8 cellular contexts compared by ENCODE assay signal in genomic region chr10:99983280-99983988, GRCh38. TPM values are rescaled to one million over a fixed set of nuclear protein-coding genes. Genes with fewer than 3 reads are reported as not detected.
DNase-seq lines count a peak whose midpoint lies in the region; ATAC-seq and TF ChIP-seq lines count a peak whose summit lies in the region.

No MANE protein-coding gene starts in this region.

- H4K20me1 ChIP-seq in OCI-LY1 (ENCODE audit: insufficient read depth, low read length) (no peaks in the 10 kb centered on the region), fibroblast of lung (ENCODE audit: control insufficient read depth, extremely low read depth, insufficient read depth, low read length) (no peaks in the 10 kb centered on the region)

- no peaks in the 10 kb centered on the region for H3F3A ChIP-seq in OCI-LY1 (ENCODE audit: insufficient read depth, low read length)

- H3K27me3 ChIP-seq in OCI-LY1 (ENCODE audit: insufficient read depth, low read length) (no peaks in the 10 kb centered on the region), fibroblast of lung (ENCODE audit: control insufficient read depth, insufficient read depth, low read length) (no peaks in the 10 kb centered on the region), ovary (no peaks in the 10 kb centered on the region)

- H3K27ac ChIP-seq in OCI-LY1 (ENCODE audit: low read depth, low read length, poor library complexity, severe bottlenecking) (peak overlapping the region; percentile 96), fibroblast of lung (ENCODE audit: insufficient read depth, low read length) (peak overlapping the region; percentile 85), ovary (peak overlapping the region; percentile 83 to 89)

- H3K9me2 ChIP-seq in OCI-LY1 (ENCODE audit: low read depth, low read length), result no peaks in the 10 kb centered on the region

- no peak for TF ChIP-seq POLR2A in ovary (IDR thresholded peaks at IDR 0.05)

- WGBS in ovary, 3 donors, result 22 to 28% (median 23%) methylated on average over 16 of the region's 16 CpGs

- peaks cover 82% of the 10 kb centered on the region for H3K4me1 ChIP-seq in OCI-LY1 (ENCODE audit: insufficient read depth, low read length, severe bottlenecking)
- H3K4me1 ChIP-seq in fibroblast of lung (ENCODE audit: control insufficient read depth, extremely low read depth, insufficient read depth, low read length), result peaks cover 31% of the 10 kb centered on the region
- peaks cover 25% of the 10 kb centered on the region for H3K4me1 ChIP-seq in ovary (ENCODE audit: insufficient read depth)

- peaks cover 39% of the 10 kb centered on the region for H3K4me1 Mint-ChIP-seq in CD14-positive monocyte

- peak overlapping the region; percentile 58 for H3K4me2 ChIP-seq in OCI-LY1 (ENCODE audit: low read length)
- H3K4me2 ChIP-seq in fibroblast of lung (ENCODE audit: extremely low read depth, insufficient read depth, low read length), result peak overlapping the region; percentile 53

- peak overlapping the region; percentile 64 to 91 (median 88) for H3K27ac Mint-ChIP-seq in CD14-positive monocyte

- intact Hi-C loops in CD14-positive monocyte (cut with micrococcal nuclease), result no loop called here
- intact Hi-C loops in ovary (cut with DNase I), result no loop called here

- H3K9ac ChIP-seq in OCI-LY1 (ENCODE audit: low read length), result peak overlapping the region; percentile 65
- H3K9ac ChIP-seq in fibroblast of lung (ENCODE audit: insufficient read depth, low read length), result no peak overlapping the region

- DNase-seq in CD14-positive monocyte (ENCODE audit: low spot score) (no peak), fibroblast of lung (ENCODE audit: low read depth in 2 of 2) (peak; percentile 57 to 91), ovary (peak; percentile 57 to 70 (median 62)), mesenteric fat pad (ENCODE audit: low spot score) (no peak), NCI-H1092 (lab: John Stamatoyannopoulos, UW) (no peak), NCI-H1930 (lab: John Stamatoyannopoulos, UW) (no peak)

- H3K4me3 Mint-ChIP-seq in CD14-positive monocyte, result peak overlapping the region; percentile 11 to 37

- H3K36me3 Mint-ChIP-seq in CD14-positive monocyte, result peaks cover 5 to 7% of the 10 kb centered on the region in 2 donors

- no peaks in the 10 kb centered on the region for H3K9me3 Mint-ChIP-seq in CD14-positive monocyte

- no peak for TF ChIP-seq CTCF in CD14-positive monocyte (IDR thresholded peaks at IDR 0.05)
- TF ChIP-seq CTCF in OCI-LY1 (IDR thresholded peaks at IDR 0.05; ENCODE audit: low read length), result no peak
- TF ChIP-seq CTCF in fibroblast of lung (conservative IDR thresholded peaks at IDR 0.05 in 1 of 2, IDR thresholded peaks at IDR 0.05 in 1 of 2; ENCODE audit: low read depth in 1 of 2, low read length in 2 of 2), result no peak
- no peak for TF ChIP-seq CTCF in ovary (IDR thresholded peaks at IDR 0.05)

- no peak overlapping the region for H2AFZ ChIP-seq in OCI-LY1 (ENCODE audit: low read length)
- no peak overlapping the region for H2AFZ ChIP-seq in fibroblast of lung (ENCODE audit: low read length)

- no peak for TF ChIP-seq EP300 in ovary (IDR thresholded peaks at IDR 0.05)

- no peaks in the 10 kb centered on the region for H3K36me3 ChIP-seq in OCI-LY1 (ENCODE audit: insufficient read depth, low read length)
- no peaks in the 10 kb centered on the region for H3K36me3 ChIP-seq in fibroblast of lung (ENCODE audit: control insufficient read depth, insufficient read depth, low read length)
- no peaks in the 10 kb centered on the region for H3K36me3 ChIP-seq in ovary

- H3K9me3 ChIP-seq in OCI-LY1 (ENCODE audit: low read length) (no peaks in the 10 kb centered on the region), fibroblast of lung (ENCODE audit: control insufficient read depth, insufficient read depth, low read depth, low read length) (no peaks in the 10 kb centered on the region), ovary (no peaks in the 10 kb centered on the region)

- H3K4me3 ChIP-seq in OCI-LY1 (ENCODE audit: low read depth, low read length, poor library complexity, severe bottlenecking), result peak overlapping the region; percentile 43
- peak overlapping the region in 3 of 4 experiments; percentile 2 to 39 (median 20) for H3K4me3 ChIP-seq in fibroblast of lung (replicated peaks in 1 of 4; ENCODE audit: control extremely low read depth in 1 of 4, insufficient read depth in 1 of 4, low read depth in 3 of 4, low read length in 4 of 4)
- H3K4me3 ChIP-seq in ovary, result peak overlapping the region; percentile 8

- H3K27me3 Mint-ChIP-seq in CD14-positive monocyte (ENCODE audit: low read depth in 3 of 3), result peaks cover 0 to 6% (median 4%) of the 10 kb centered on the region in 3 donors

- no peak for ATAC-seq in GM21390 (IDR thresholded peaks at IDR 0.05; ENCODE audit: unreplicated experiment)

- H3K79me2 ChIP-seq in OCI-LY1 (ENCODE audit: insufficient read depth, low read length) (peaks cover 31% of the 10 kb centered on the region), fibroblast of lung (ENCODE audit: control insufficient read depth, insufficient read depth, low read length) (peaks cover 94% of the 10 kb centered on the region)

RNA-seq across cellular contexts. Expression of gene DNMBP, which starts 26.3 kb away (rescaled TPM):
- 1 to 10 TPM in 1 of 2 donors, under 1 TPM in 1; 0.83 to 1.2 TPM for polyA plus RNA-seq in CD14-positive monocyte
- 5.9 and 12.9 TPM in 2 replicates for total RNA-seq in fibroblast of lung
- polyA plus RNA-seq in fibroblast of lung, result 17.6 and 21.2 TPM in 2 replicates
- polyA plus RNA-seq in fibroblast of lung (2012), result 11.3 and 15.0 TPM in 2 replicates
- polyA minus RNA-seq in fibroblast of lung (ENCODE audit: low replicate concordance), result 13.8 and 16.1 TPM in 2 replicates
- 10 to 100 TPM; 10.8 to 25.4 (median 20.3) TPM for total RNA-seq in ovary
- polyA plus RNA-seq in ovary, result 10 to 100 TPM; 12.9 to 23.1 TPM
- total RNA-seq in mesenteric fat pad, result 19.7 TPM

Comparison
In these comparisons a context has a peak if more than half of its experiments do, and no peak if none do; other contexts are left out.
1. DNase-seq: peak in fibroblast of lung (2 of 2) and ovary (5 of 5); none in CD14-positive monocyte (single experiment), mesenteric fat pad (single experiment), NCI-H1092 (single experiment) and NCI-H1930 (0 of 2).
2. Peak in every context shown above with its lines, with median percentiles within 50 percentile points of each other: H3K27ac ChIP-seq and H3K4me3 ChIP-seq.